In the genomic region with DNA sequence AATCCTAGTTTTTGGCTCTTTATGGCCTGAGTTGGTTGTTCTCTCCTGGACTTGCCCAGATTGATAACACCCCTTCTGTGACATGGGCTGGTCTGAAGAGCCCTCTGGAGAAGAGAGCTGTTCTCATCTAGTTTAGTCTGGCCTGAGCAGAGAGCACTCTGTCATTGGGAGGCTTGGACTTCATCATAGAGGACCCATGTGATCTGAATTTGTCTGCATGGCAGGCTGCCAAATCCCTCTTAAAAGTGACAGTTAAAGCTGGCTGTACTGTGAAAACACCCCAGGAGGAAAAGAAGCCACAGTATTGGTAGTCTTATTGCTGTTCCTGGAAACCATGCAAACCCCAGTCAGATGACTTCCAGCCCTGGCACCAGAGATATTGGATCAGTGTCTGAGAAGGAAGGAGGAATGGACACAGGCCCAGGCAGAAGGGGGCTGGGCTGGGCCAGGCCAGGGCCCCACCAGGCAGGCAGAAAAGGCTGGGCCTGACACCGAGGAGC, we compare ENCODE assay signal across 8 cellular contexts. TPM values are rescaled to one million over a fixed set of nuclear protein-coding genes. Genes with fewer than 3 reads are reported as not detected.
DNase-seq lines count a peak whose midpoint lies in the region; ATAC-seq and TF ChIP-seq lines count a peak whose summit lies in the region.

No MANE protein-coding gene starts in this region.

- peaks cover 4 to 9% of the 10 kb centered on the region in 2 donors for H3K27me3 Mint-ChIP-seq in CD8-positive, alpha-beta memory T cell

- H3K4me1 ChIP-seq in body of pancreas: peaks cover 28% of the 10 kb centered on the region
- peaks cover 9 to 18% of the 10 kb centered on the region in 2 donors for H3K4me1 ChIP-seq in left lung
- peaks cover 8 to 21% (median 16%) of the 10 kb centered on the region in 4 donors for H3K4me1 ChIP-seq in upper lobe of left lung
- peaks cover 11% of the 10 kb centered on the region for H3K4me1 ChIP-seq in CD8-positive, alpha-beta memory T cell (ENCODE audit: insufficient read depth, low read length)
- no peaks in the 10 kb centered on the region for H3K4me1 ChIP-seq in OCI-LY7 (ENCODE audit: insufficient read depth, low read length, poor library complexity, severe bottlenecking)

- H3K27me3 ChIP-seq in body of pancreas (no peaks in the 10 kb centered on the region), left lung (peaks cover 0 to 2% of the 10 kb centered on the region in 2 donors), upper lobe of left lung (no peaks in the 10 kb centered on the region)
- peaks cover under 1% of the 10 kb centered on the region for H3K27me3 ChIP-seq in CD8-positive, alpha-beta memory T cell (ENCODE audit: insufficient read depth, low read length, poor library complexity, severe bottlenecking)

- peak in 1 of 3 donors; percentile 8 for TF ChIP-seq POLR2A in body of pancreas (IDR thresholded peaks at IDR 0.05)
- no peak for TF ChIP-seq POLR2A in upper lobe of left lung (IDR thresholded peaks at IDR 0.05)

- H3K27ac ChIP-seq in body of pancreas (peak overlapping the region in 3 of 4 donors; percentile 52 to 76 (median 62)), left lung (peak overlapping the region; percentile 40 to 89), upper lobe of left lung (peak overlapping the region; percentile 69 to 83 (median 72)), OCI-LY7 (ENCODE audit: low read depth, low read length, poor library complexity, severe bottlenecking) (no peak overlapping the region)
- no peak overlapping the region for H3K27ac ChIP-seq in CD8-positive, alpha-beta memory T cell (ENCODE audit: low read depth, low read length)

- H3K36me3 Mint-ChIP-seq in CD8-positive, alpha-beta memory T cell: peaks cover 0 to 1% (median 0%) of the 10 kb centered on the region in 3 donors

- intact Hi-C loops in body of pancreas (cut with DNase I) (no loop called here), left lung (cut with DNase I) (no loop called here), OCI-LY7 (cut with micrococcal nuclease; ENCODE audit: unreplicated experiment) (loop anchor here (5.0 kb wide), 1 partner anchor 59 kb away; a partner anchor contains a TSS)

- H3K79me2 ChIP-seq in OCI-LY7 (ENCODE audit: insufficient read depth, low read depth, low read length): no peaks in the 10 kb centered on the region

- H3K9me3 ChIP-seq in body of pancreas (no peaks in the 10 kb centered on the region), left lung (no peaks in the 10 kb centered on the region), upper lobe of left lung (no peaks in the 10 kb centered on the region), OCI-LY7 (ENCODE audit: low read length) (no peaks in the 10 kb centered on the region)
- no peaks in the 10 kb centered on the region for H3K9me3 ChIP-seq in CD8-positive, alpha-beta memory T cell (ENCODE audit: low read length)

- CTCF ChIA-PET in CD8-positive, alpha-beta memory T cell (lab: Charles Lee): no interaction called here
- CTCF ChIA-PET in OCI-LY7 (lab: Charles Lee; ENCODE audit: unreplicated experiment): no interaction called here

- DNase-seq in GDM1 (lab: John Stamatoyannopoulos, UW) (peak; percentile 45), NCI-H2107 treated with DMSO at 0.1 percent for 48 hours (lab: John Stamatoyannopoulos, UW; ENCODE audit: unreplicated experiment) (peak; percentile 88), body of pancreas (peak; percentile 74 to 87 (median 83)), left lung (peak in 1 of 2 donors; percentile 89), upper lobe of left lung (peak; percentile 53 to 84), OCI-LY7 (ENCODE audit: low spot score) (no peak)
- no peak for DNase-seq in stimulated activated naive CD4-positive, alpha-beta T cell treated with Interleukin-2 at 50 U/mL for 16 hours (lab: John Stamatoyannopoulos, UW)
- no peak for DNase-seq in CD8-positive, alpha-beta memory T cell

- no peak for TF ChIP-seq EP300 in upper lobe of left lung (IDR thresholded peaks at IDR 0.05)

- H3K4me2 ChIP-seq in OCI-LY7 (ENCODE audit: low read length): no peak overlapping the region

- H3K4me3 ChIP-seq in body of pancreas (no peak overlapping the region), left lung (no peak overlapping the region), upper lobe of left lung (no peak overlapping the region), OCI-LY7 (ENCODE audit: low read depth, low read length, poor library complexity, severe bottlenecking) (no peak overlapping the region)
- H3K4me3 ChIP-seq in CD8-positive, alpha-beta memory T cell (ENCODE audit: low read length): no peak overlapping the region

- 42 to 47% methylated on average over 1 of the region's 1 CpG for whole genome bisulfite sequencing in body of pancreas, 2 donors
- WGBS in upper lobe of left lung, 2 donors: 50 to 64% methylated on average over 1 of the region's 1 CpG

- H3K27ac Mint-ChIP-seq in CD8-positive, alpha-beta memory T cell: no peak overlapping the region

- POLR2A ChIA-PET in CD8-positive, alpha-beta memory T cell (lab: Charles Lee): no interaction called here
- POLR2A ChIA-PET in OCI-LY7 (lab: Charles Lee): interaction anchor here (1.0 kb wide), 2 partner anchors 15 to 69 kb away, joined by 4 to 6 read pairs; no protein-coding TSS in a partner anchor

- peak overlapping the region in 1 of 7 donors; percentile 18 for H3K4me3 Mint-ChIP-seq in CD8-positive, alpha-beta memory T cell

- no peaks in the 10 kb centered on the region for H3K9me2 ChIP-seq in OCI-LY7 (ENCODE audit: insufficient read depth, low read length)

- BruUV-seq in OCI-LY7 (replicated peaks; lab: Mats Ljungman, UMichigan): no TSS peak

- peaks cover 12 to 27% (median 13%) of the 10 kb centered on the region in 3 donors for H3K4me1 Mint-ChIP-seq in CD8-positive, alpha-beta memory T cell

- no peaks in the 10 kb centered on the region for H3K36me3 ChIP-seq in body of pancreas (replicated peaks in 1 of 2; ENCODE audit: insufficient read depth in 1 of 2, low read depth in 2 of 2)
- no peaks in the 10 kb centered on the region for H3K36me3 ChIP-seq in left lung
- H3K36me3 ChIP-seq in upper lobe of left lung: no peaks in the 10 kb centered on the region
- no peaks in the 10 kb centered on the region for H3K36me3 ChIP-seq in CD8-positive, alpha-beta memory T cell (ENCODE audit: insufficient read depth, low read length)
- no peaks in the 10 kb centered on the region for H3K36me3 ChIP-seq in OCI-LY7 (ENCODE audit: insufficient read depth, low read length)

- no peak overlapping the region for H2AFZ ChIP-seq in OCI-LY7 (ENCODE audit: low read length)

- no peak for TF ChIP-seq CTCF in body of pancreas (IDR thresholded peaks at IDR 0.05)
- no peak for TF ChIP-seq CTCF in left lung (IDR thresholded peaks at IDR 0.05)
- no peak for TF ChIP-seq CTCF in upper lobe of left lung (IDR thresholded peaks at IDR 0.05)
- no peak for TF ChIP-seq CTCF in OCI-LY7 (conservative IDR thresholded peaks at IDR 0.05; ENCODE audit: low read length)

- H3K9me3 Mint-ChIP-seq in CD8-positive, alpha-beta memory T cell: no peaks in the 10 kb centered on the region

- ATAC-seq in body of pancreas (peak; percentile 43), left lung (peak; percentile 76), upper lobe of left lung (ENCODE audit: low FRiP score in 2 of 2) (peak; percentile 4 to 91)

- H4K20me1 ChIP-seq in OCI-LY7 (ENCODE audit: insufficient read depth, low read length): no peaks in the 10 kb centered on the region

RNA-seq across cellular contexts. Expression of a gene that starts 3.7 kb away (rescaled TPM):
- total RNA-seq in body of pancreas: 1 to 10 TPM; 1.0 to 2.3 TPM
- 1 to 10 TPM; 3.5 to 4.4 TPM for total RNA-seq in left lung
- total RNA-seq in upper lobe of left lung: 1 to 10 TPM; 2.0 to 5.2 (median 3.1) TPM
- total RNA-seq in CD8-positive, alpha-beta memory T cell: 1 to 10 TPM; 1.3 to 1.9 TPM
- polyA plus RNA-seq in CD8-positive, alpha-beta memory T cell: 0.22 TPM
- 0.19 and 0.54 TPM in 2 replicates for total RNA-seq in OCI-LY7 (2014; rRNA removed; shearing (Covaris generic))
- total RNA-seq in OCI-LY7 (2022): 1.2 and 1.4 TPM in 2 replicates

RNA-seq across cellular contexts. Expression of a gene that starts 5.6 kb away (rescaled TPM):
- total RNA-seq in body of pancreas (10 to 100 TPM; 27.0 to 47.0 TPM), left lung (10 to 100 TPM; 11.2 to 17.9 TPM), upper lobe of left lung (10 to 100 TPM in 3 of 6 donors, 1 to 10 TPM in 3; 5.2 to 21.1 (median 12.7) TPM), OCI-LY7 (2022) (0.82 and 0.98 TPM in 2 replicates)
- 1 to 10 TPM; 1.4 to 1.8 TPM for total RNA-seq in CD8-positive, alpha-beta memory T cell
- polyA plus RNA-seq in CD8-positive, alpha-beta memory T cell: 0.55 TPM
- 0.54 and 1.3 TPM in 2 replicates for total RNA-seq in OCI-LY7 (2014; rRNA removed; shearing (Covaris generic))

RNA-seq across cellular contexts. Expression of a gene that starts 33.0 kb away (rescaled TPM):
- total RNA-seq in body of pancreas (10 to 100 TPM; 38.9 to 51.9 TPM), left lung (10 to 100 TPM; 16.6 to 19.9 TPM), upper lobe of left lung (10 to 100 TPM; 12.0 to 25.8 (median 19.6) TPM), OCI-LY7 (2022) (16.0 and 16.7 TPM in 2 replicates)
- 10 to 100 TPM; 11.9 to 14.3 TPM for total RNA-seq in CD8-positive, alpha-beta memory T cell
- 39.6 TPM for polyA plus RNA-seq in CD8-positive, alpha-beta memory T cell
- total RNA-seq in OCI-LY7 (2014; rRNA removed; shearing (Covaris generic)): 11.9 and 18.1 TPM in 2 replicates

RNA-seq across cellular contexts. Expression of a gene that starts 40.6 kb away (rescaled TPM):
- not detected for total RNA-seq in body of pancreas
- total RNA-seq in left lung: not detected
- total RNA-seq in upper lobe of left lung: 1 to 10 TPM in 1 of 6 donors, under 1 TPM in 2, not detected in 3; 0.30 to 3.1 (median 0.39) TPM
- not detected for total RNA-seq in CD8-positive, alpha-beta memory T cell
- not detected for polyA plus RNA-seq in CD8-positive, alpha-beta memory T cell
- not detected in 2 replicates for total RNA-seq in OCI-LY7 (2014; rRNA removed; shearing (Covaris generic))
- not detected in 2 replicates for total RNA-seq in OCI-LY7 (2022)

RNA-seq across cellular contexts. Expression of a gene that starts 57.3 kb away (rescaled TPM):
- total RNA-seq in body of pancreas (10 to 100 TPM; 42.5 to 44.1 TPM), left lung (10 to 100 TPM; 36.8 to 48.7 TPM), upper lobe of left lung (10 to 100 TPM; 30.6 to 48.2 (median 38.2) TPM), OCI-LY7 (2022) (26.3 and 26.6 TPM in 2 replicates)
- total RNA-seq in CD8-positive, alpha-beta memory T cell: 10 to 100 TPM; 22.3 to 22.8 TPM
- 22.1 TPM for polyA plus RNA-seq in CD8-positive, alpha-beta memory T cell
- total RNA-seq in OCI-LY7 (2014; rRNA removed; shearing (Covaris generic)): 14.3 and 19.8 TPM in 2 replicates

Comparison
In these comparisons a context has a peak if more than half of its experiments do, and no peak if none do; other contexts are left out.
1. DNase-seq: peak in GDM1 (single experiment), NCI-H2107 treated with DMSO at 0.1 percent for 48 hours (single experiment), body of pancreas (4 of 4) and upper lobe of left lung (2 of 2); none in stimulated activated naive CD4-positive, alpha-beta T cell treated with Interleukin-2 at 50 U/mL for 16 hours (single experiment), CD8-positive, alpha-beta memory T cell (0 of 5) and OCI-LY7 (single experiment).
2. H3K27ac ChIP-seq: peak in body of pancreas (3 of 4), left lung (2 of 2) and upper lobe of left lung (4 of 4); none in CD8-positive, alpha-beta memory T cell (single experiment) and OCI-LY7 (single experiment).
3. Peak in every context shown above with its lines, with median percentiles within 50 percentile points of each other: ATAC-seq.